In genomic region chrY:13416869-13417661, GRCh38 we compare ENCODE assay signal across 18 cellular contexts.
DNase-seq lines count a peak whose midpoint lies in the region; ATAC-seq, FAIRE-seq and TF ChIP-seq lines count a peak whose summit lies in the region.
"Had no signal": no experiment of that assay in that cellular context is flagged by ENCODE, and none has a peak within 500 bp of the region (broad histone marks: within the 10 kb centered on the region; RNA-seq: fewer than 3 reads in every experiment).

No MANE protein-coding gene starts in this region.

- no peak for TF ChIP-seq EP300 in neural cell (conservative IDR thresholded peaks at IDR 0.05; ENCODE audit: poor library complexity, severe bottlenecking)

- no peak for TF ChIP-seq CTCF in neural cell (IDR thresholded peaks at IDR 0.05; ENCODE audit: poor library complexity, severe bottlenecking)

- ATAC-seq in HG02623 (IDR thresholded peaks at IDR 0.05; ENCODE audit: unreplicated experiment) (peak; percentile 84), HG03565 (IDR thresholded peaks at IDR 0.05; ENCODE audit: unreplicated experiment) (peak; percentile 85)
- ATAC-seq: CD8-positive, alpha-beta T cell; K562; lower lobe of right lung had no signal

- no peaks in the 10 kb centered on the region for H3F3A ChIP-seq in neural cell (ENCODE audit: insufficient read depth, low read length, poor library complexity, severe bottlenecking)

- no peaks in the 10 kb centered on the region for H3K27me3 ChIP-seq in neural cell (ENCODE audit: insufficient read depth, low read depth, low read length)
- H3K27me3 ChIP-seq: testis had no signal

- peaks cover 5% of the 10 kb centered on the region for H3K36me3 Mint-ChIP-seq in T-helper 1 cell treated with Interleukin-12 subunit alpha and Interleukin-12 subunit beta and Interleukin-4 antibody, amounts not matched to agents 30 μg/mL and 1 μg/mL, for 36 hours (ENCODE audit: low read depth)

- H3K4me2 ChIP-seq in neural cell (ENCODE audit: low read length) = no peak overlapping the region
- H3K4me2 ChIP-seq: smooth muscle cell had no signal

- H3K27ac Mint-ChIP-seq in T-helper 1 cell treated with Interleukin-12 subunit alpha and Interleukin-12 subunit beta and Interleukin-4 antibody, amounts not matched to agents 30 μg/mL and 1 μg/mL, for 36 hours = peak overlapping the region; percentile 27
- H3K27ac Mint-ChIP-seq: CD8-positive, alpha-beta T cell; dendritic cell treated with granulocyte-macrophage colony-stimulating factor and Interleukin-4, amounts not matched to agents 40 ng/mL and 50 ng/mL, for 4 days had no signal

- H3K4me3 Mint-ChIP-seq in T-helper 1 cell treated with Interleukin-12 subunit alpha and Interleukin-12 subunit beta and Interleukin-4 antibody, amounts not matched to agents 30 μg/mL and 1 μg/mL, for 36 hours = no peak overlapping the region
- H3K4me3 Mint-ChIP-seq: CD8-positive, alpha-beta T cell; dendritic cell treated with granulocyte-macrophage colony-stimulating factor and Interleukin-4, amounts not matched to agents 40 ng/mL and 50 ng/mL, for 4 days had no signal

- no peak for DNase-seq in T-helper 1 cell
- DNase-seq in HUDEP-2 (lab: John Stamatoyannopoulos, UW; ENCODE audit: unreplicated experiment in 76 of 76) = no peak
- DNase-seq in urothelium cell line (ENCODE audit: low spot score) = no peak
- no peak for DNase-seq in NCI-H1092 treated with DMSO at 0.1 percent for 48 hours (lab: John Stamatoyannopoulos, UW)
- DNase-seq: CD8-positive, alpha-beta T cell; GDM1; lower lobe of right lung; occipital lobe; SHP77 treated with DMSO at 0.1 percent for 48 hours; testis had no signal

- no peak overlapping the region for H3K4me3 ChIP-seq in neural cell (ENCODE audit: low read length)
- H3K4me3 ChIP-seq: K562, lower lobe of right lung, smooth muscle cell, testis had no signal

- H4K20me1 ChIP-seq in neural cell (ENCODE audit: insufficient read depth) = no peaks in the 10 kb centered on the region

- H3K9me3 Mint-ChIP-seq in T-helper 1 cell treated with Interleukin-12 subunit alpha and Interleukin-12 subunit beta and Interleukin-4 antibody, amounts not matched to agents 30 μg/mL and 1 μg/mL, for 36 hours = no peaks in the 10 kb centered on the region
- H3K9me3 Mint-ChIP-seq: CD8-positive, alpha-beta T cell; dendritic cell treated with granulocyte-macrophage colony-stimulating factor and Interleukin-4, amounts not matched to agents 40 ng/mL and 50 ng/mL, for 4 days had no signal

- H3K27ac ChIP-seq in neural cell (ENCODE audit: low read length) = peak overlapping the region; percentile 39
- H3K27ac ChIP-seq: 22Rv1, lower lobe of right lung, testis had no signal

- H3K79me2 ChIP-seq in neural cell (replicated peaks; ENCODE audit: insufficient read depth, low read length) = peaks cover 3% of the 10 kb centered on the region

- no peak for FAIRE-seq in urothelium cell line (lab: Jason Lieb, UNC)
- FAIRE-seq: K562 had no signal

- H3K9ac ChIP-seq in neural cell (ENCODE audit: low read length) = no peak overlapping the region

- H3K9me2 ChIP-seq in neural cell (ENCODE audit: insufficient read depth, low read length) = no peaks in the 10 kb centered on the region

- TF ChIP-seq RAD21 in neural cell (conservative IDR thresholded peaks at IDR 0.05) = no peak

- H2AFZ ChIP-seq in neural cell (ENCODE audit: low read depth, low read length) = no peak overlapping the region

- no peaks in the 10 kb centered on the region for H3K36me3 ChIP-seq in neural cell (ENCODE audit: insufficient read depth, low read length)
- H3K36me3 ChIP-seq: lower lobe of right lung had no signal

- no peaks in the 10 kb centered on the region for H3K27me3 Mint-ChIP-seq in T-helper 1 cell treated with Interleukin-12 subunit alpha and Interleukin-12 subunit beta and Interleukin-4 antibody, amounts not matched to agents 30 μg/mL and 1 μg/mL, for 36 hours (ENCODE audit: low read depth)
- H3K27me3 Mint-ChIP-seq: dendritic cell treated with granulocyte-macrophage colony-stimulating factor and Interleukin-4, amounts not matched to agents 40 ng/mL and 50 ng/mL, for 4 days had no signal

- no peaks in the 10 kb centered on the region for H3K9me3 ChIP-seq in neural cell (ENCODE audit: low read length)
- H3K9me3 ChIP-seq: lower lobe of right lung, testis had no signal

- peaks cover 9% of the 10 kb centered on the region for H3K4me1 Mint-ChIP-seq in T-helper 1 cell treated with Interleukin-12 subunit alpha and Interleukin-12 subunit beta and Interleukin-4 antibody, amounts not matched to agents 30 μg/mL and 1 μg/mL, for 36 hours (ENCODE audit: low read depth)

TF ChIP-seq in neural cell, 6 proteins besides CTCF, POLR2A, EP300 and RAD21:
- TF ChIP-seq MXI1 (conservative IDR thresholded peaks at IDR 0.05; ENCODE audit: poor library complexity, severe bottlenecking) (no peak), REST (IDR thresholded peaks at IDR 0.05; ENCODE audit: borderline replicate concordance) (no peak), POLR2AphosphoS5 (IDR thresholded peaks at IDR 0.05) (no peak), TAF1 (IDR thresholded peaks at IDR 0.05; ENCODE audit: low read depth) (no peak), EZH2 (IDR thresholded peaks at IDR 0.05; ENCODE audit: borderline replicate concordance, insufficient read depth, low read length, poor library complexity, severe bottlenecking) (no peak), SMC3 (conservative IDR thresholded peaks at IDR 0.05; ENCODE audit: poor library complexity) (no peak)
